8 cellular contexts compared by ENCODE assay signal in genomic region chr9:32571969-32572899, GRCh38. TPM values are rescaled to one million over a fixed set of nuclear protein-coding genes. Genes with fewer than 3 reads are reported as not detected.
DNase-seq lines count a peak whose midpoint lies in the region; ATAC-seq and TF ChIP-seq lines count a peak whose summit lies in the region.

No MANE protein-coding gene starts in this region.

- TF ChIP-seq CTCF in GM12864 (IDR thresholded peaks at IDR 0.05; ENCODE audit: low read depth, low read length, missing control alignments) (peak; percentile 76), HEK293 (tag by site-specific recombination; IDR thresholded peaks at IDR 0.05) (0 out of 2 replicates have a peak, but pooled peaks have one; percentile 19), retinal pigment epithelial cell (conservative IDR thresholded peaks at IDR 0.05; ENCODE audit: low read depth, low read length) (peak; percentile 85)

- H3K27me3 ChIP-seq in MG63 = no peaks in the 10 kb centered on the region

- H3K9me3 ChIP-seq in HEK293 (ENCODE audit: control insufficient read depth, insufficient read depth, low read depth, low read length) (no peaks in the 10 kb centered on the region), MG63 (no peaks in the 10 kb centered on the region)

- H3K36me3 Mint-ChIP-seq in T-cell = peaks cover 19% of the 10 kb centered on the region

- CTCF ChIA-PET in HEK293 (lab: Yijun Ruan, JAX) = interaction anchor here (0.6 to 4.0 kb wide), 28 partner anchors 9 to 452 kb away, joined by 3 to 122 read pairs (median 4); partner anchors contain the start of genes RIGI, SMIM27 and TOPORS
- CTCF ChIA-PET in T-cell (lab: Charles Lee) = interaction anchor here (0.6 to 4.0 kb wide), 30 partner anchors 9 to 431 kb away, joined by 3 to 115 read pairs (median 4); partner anchors contain the start of genes ACO1 (in 2 of the 2), RIGI (in 1 of the 2), SMIM27 (in 1 of the 2) and TOPORS (in 1 of the 2)

- H3K27me3 Mint-ChIP-seq in T-cell = no peaks in the 10 kb centered on the region

- peaks cover 33 to 36% (median 34%) of the 10 kb centered on the region in 3 donors for H3K4me1 Mint-ChIP-seq in T-cell

- no peaks in the 10 kb centered on the region for H3K9me3 Mint-ChIP-seq in T-cell

- POLR2A ChIA-PET in HEK293 (lab: Yijun Ruan, JAX) (interaction anchor here (0.5 to 2.3 kb wide), 8 partner anchors 9 to 453 kb away, joined by 3 to 14 read pairs (median 7); partner anchors contain the start of genes ACO1, DNAJA1 and RIGI), T-cell (lab: Charles Lee) (interaction anchor here (0.6 to 2.0 kb wide), 7 partner anchors 18 to 1290 kb away, joined by 3 to 7 read pairs (median 5); partner anchors contain the start of genes ACO1 (in 1 of the 2), DNAJA1 (in 1 of the 2), RIGI (in 1 of the 2) and SMIM27 (in 1 of the 2))

- H3K4me3 ChIP-seq in GM12864 (ENCODE audit: low read depth, low read length) = peak overlapping the region; percentile 54
- peak overlapping the region; percentile 57 for H3K4me3 ChIP-seq in HEK293 (ENCODE audit: low read depth, low read length)
- H3K4me3 ChIP-seq in MG63 = peak overlapping the region; percentile 86
- H3K4me3 ChIP-seq in retinal pigment epithelial cell (ENCODE audit: low read length) = peak overlapping the region; percentile 92

- peak; percentile 83 to 87 (median 86) for ATAC-seq in T-cell (replicated peaks in 1 of 4)

- H3K27ac Mint-ChIP-seq in T-cell = peak overlapping the region; percentile 98 to 99

- DNase-seq in GM12864 (ENCODE audit: low read depth) = peak; percentile 66
- DNase-seq in MG63 = peak; percentile 55
- DNase-seq in T-cell = peak; percentile 41 to 84 (median 74)
- DNase-seq in amygdala (lab: John Stamatoyannopoulos, UW) = peak in 38 of 56 donors; percentile 1 to 66 (median 25)
- DNase-seq in hepatic stellate cell (ENCODE audit: low spot score) = peak; percentile 79
- DNase-seq in retinal pigment epithelial cell (ENCODE audit: low read depth) = peak; percentile 58
- no peak for DNase-seq in NCI-H187 treated with DMSO at 0.1 percent for 48 hours (lab: John Stamatoyannopoulos, UW)

- peak overlapping the region; percentile 64 for H3K27ac ChIP-seq in HEK293 (ENCODE audit: extremely low read depth, low read depth, low read length)

- H3K4me1 ChIP-seq in HEK293 (ENCODE audit: control insufficient read depth, insufficient read depth, low read length) = peaks cover 4% of the 10 kb centered on the region; the same call in 1 of the 2 replicates

- peaks cover 3 to 26% of the 10 kb centered on the region in 2 experiments; a peak in 2 of 3 replicates for H3K36me3 ChIP-seq in HEK293 (ENCODE audit: control insufficient read depth in 2 of 2, insufficient read depth in 1 of 2, low read length in 2 of 2)
- H3K36me3 ChIP-seq in MG63 = 0 out of 2 replicates have a peak, but pooled peaks cover 3% of the 10 kb centered on the region

- peak overlapping the region; percentile 98 to 99 (median 99) for H3K4me3 Mint-ChIP-seq in T-cell

TF ChIP-seq in HEK293, 187 proteins besides CTCF, POLR2A, EP300 and RAD21 (continues in another document):
- TF ChIP-seq ZNF561 (tag by site-specific recombination; IDR thresholded peaks at IDR 0.05; ENCODE audit: borderline replicate concordance) (0 out of 2 replicates have a peak, but pooled peaks have one; percentile 21), ZBTB10 (tag by site-specific recombination; IDR thresholded peaks at IDR 0.05) (no peak), ZNF658 (tag by site-specific recombination; IDR thresholded peaks at IDR 0.05) (no peak), HIC1 (tag by site-specific recombination; IDR thresholded peaks at IDR 0.05) (no peak), ZNF560 (tag by site-specific recombination; IDR thresholded peaks at IDR 0.05; ENCODE audit: borderline replicate concordance) (no peak), ZNF157 (tag by site-specific recombination; IDR thresholded peaks at IDR 0.05) (no peak), ZNF629 (tag by site-specific recombination; IDR thresholded peaks at IDR 0.05) (no peak; the same call in 1 of the 2 replicates), ZBTB7A (tag by site-specific recombination; IDR thresholded peaks at IDR 0.05; ENCODE audit: low read depth) (no peak), FEZF1 (tag by site-specific recombination; IDR thresholded peaks at IDR 0.05) (no peak), ZNF596 (tag by site-specific recombination; IDR thresholded peaks at IDR 0.05) (no peak)
- TF ChIP-seq, protein P1, sequence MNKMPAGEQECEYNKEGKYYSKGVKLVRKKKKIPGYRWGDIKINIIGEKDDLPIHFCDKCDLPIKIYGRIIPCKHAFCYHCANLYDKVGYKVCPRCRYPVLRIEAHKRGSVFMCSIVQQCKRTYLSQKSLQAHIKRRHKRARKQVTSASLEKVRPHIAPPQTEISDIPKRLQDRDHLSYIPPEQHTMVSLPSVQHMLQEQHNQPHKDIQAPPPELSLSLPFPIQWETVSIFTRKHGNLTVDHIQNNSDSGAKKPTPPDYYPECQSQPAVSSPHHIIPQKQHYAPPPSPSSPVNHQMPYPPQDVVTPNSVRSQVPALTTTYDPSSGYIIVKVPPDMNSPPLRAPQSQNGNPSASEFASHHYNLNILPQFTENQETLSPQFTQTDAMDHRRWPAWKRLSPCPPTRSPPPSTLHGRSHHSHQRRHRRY (tag by site-specific recombination; IDR thresholded peaks at IDR 0.05) = no peak
- TF ChIP-seq, protein P2, sequence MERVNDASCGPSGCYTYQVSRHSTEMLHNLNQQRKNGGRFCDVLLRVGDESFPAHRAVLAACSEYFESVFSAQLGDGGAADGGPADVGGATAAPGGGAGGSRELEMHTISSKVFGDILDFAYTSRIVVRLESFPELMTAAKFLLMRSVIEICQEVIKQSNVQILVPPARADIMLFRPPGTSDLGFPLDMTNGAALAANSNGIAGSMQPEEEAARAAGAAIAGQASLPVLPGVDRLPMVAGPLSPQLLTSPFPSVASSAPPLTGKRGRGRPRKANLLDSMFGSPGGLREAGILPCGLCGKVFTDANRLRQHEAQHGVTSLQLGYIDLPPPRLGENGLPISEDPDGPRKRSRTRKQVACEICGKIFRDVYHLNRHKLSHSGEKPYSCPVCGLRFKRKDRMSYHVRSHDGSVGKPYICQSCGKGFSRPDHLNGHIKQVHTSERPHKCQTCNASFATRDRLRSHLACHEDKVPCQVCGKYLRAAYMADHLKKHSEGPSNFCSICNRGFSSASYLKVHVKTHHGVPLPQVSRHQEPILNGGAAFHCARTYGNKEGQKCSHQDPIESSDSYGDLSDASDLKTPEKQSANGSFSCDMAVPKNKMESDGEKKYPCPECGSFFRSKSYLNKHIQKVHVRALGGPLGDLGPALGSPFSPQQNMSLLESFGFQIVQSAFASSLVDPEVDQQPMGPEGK (tag by site-specific recombination; IDR thresholded peaks at IDR 0.05) = no peak

RNA-seq across cellular contexts. Expression of gene NDUFB6, which starts 0.7 kb away (rescaled TPM):
- total RNA-seq in MG63 (2014; rRNA removed; shearing (Covaris generic); ENCODE audit: low replicate concordance) = 77.0 and 86.4 TPM in 2 replicates
- 10 to 100 TPM; 14.8 to 21.9 (median 18.3) TPM for total RNA-seq in T-cell

RNA-seq across cellular contexts. Expression of gene TOPORS, which starts 19.8 kb away (rescaled TPM):
- total RNA-seq in MG63 (2014; rRNA removed; shearing (Covaris generic); ENCODE audit: low replicate concordance) = 7.8 and 9.4 TPM in 2 replicates
- 10 to 100 TPM; 14.8 to 28.3 (median 16.8) TPM for total RNA-seq in T-cell

RNA-seq across cellular contexts. Expression of gene SMIM27, which starts 20.1 kb away (rescaled TPM):
- total RNA-seq in MG63 (2014; rRNA removed; shearing (Covaris generic); ENCODE audit: low replicate concordance) = 1.7 TPM in 1 of 2 replicates, not detected in the other
- total RNA-seq in T-cell = 10 to 100 TPM; 19.1 to 41.8 (median 33.5) TPM

RNA-seq across cellular contexts. Expression of gene RIGI, which starts 46.2 kb away (rescaled TPM):
- total RNA-seq in MG63 (2014; rRNA removed; shearing (Covaris generic); ENCODE audit: low replicate concordance) = 3.5 and 3.8 TPM in 2 replicates
- total RNA-seq in T-cell = 10 to 100 TPM; 14.0 to 27.1 (median 19.3) TPM

Comparison
In these comparisons a context has a peak if more than half of its experiments do, and no peak if none do; other contexts are left out.
1. CTCF ChIP-seq: peak in every context shown above with its lines; median percentile 85 in retinal pigment epithelial cell; 76 in GM12864; 19 in HEK293.